ENCODE assay signal across 20 cellular contexts in genomic region chr12:115464008-115464672, GRCh38.
DNase-seq lines count a peak whose midpoint lies in the region; ATAC-seq and TF ChIP-seq lines count a peak whose summit lies in the region.
"Had no signal": no experiment of that assay in that cellular context is flagged by ENCODE, and none has a peak within 500 bp of the region (broad histone marks: within the 10 kb centered on the region; RNA-seq: fewer than 3 reads in every experiment).

No MANE protein-coding gene starts in this region.

- no peaks in the 10 kb centered on the region for H3K4me1 ChIP-seq in mucosa of descending colon (ENCODE audit: low read depth)
- H3K4me1 ChIP-seq: Peyer's patch had no signal

- peaks cover 3% of the 10 kb centered on the region for H3K27me3 Mint-ChIP-seq in type B pancreatic cell

- H3K9me3 ChIP-seq in mucosa of descending colon = no peaks in the 10 kb centered on the region
- H3K9me3 ChIP-seq: Peyer's patch had no signal

- no peaks in the 10 kb centered on the region for H3K4me1 Mint-ChIP-seq in type B pancreatic cell (ENCODE audit: unreplicated experiment)
- H3K4me1 Mint-ChIP-seq: CD4-positive, alpha-beta memory T cell had no signal

- TF ChIP-seq CTCF in mucosa of descending colon (IDR thresholded peaks at IDR 0.05) (no peak), type B pancreatic cell (conservative IDR thresholded peaks at IDR 0.05) (no peak)

- H3K4me3 Mint-ChIP-seq in type B pancreatic cell = no peak overlapping the region
- H3K4me3 Mint-ChIP-seq: CD4-positive, alpha-beta memory T cell had no signal

- no peaks in the 10 kb centered on the region for H3K36me3 ChIP-seq in mucosa of descending colon (ENCODE audit: low read depth)
- H3K36me3 ChIP-seq: Peyer's patch had no signal

- DNase-seq in cardiac septum (ENCODE audit: low spot score) (peak; percentile 22), left cardiac atrium (no peak), mucosa of descending colon (peak in 1 of 3 donors; percentile 34), NCI-H1417 treated with DMSO at 0.1 percent for 48 hours (lab: John Stamatoyannopoulos, UW) (no peak), type B pancreatic cell (ENCODE audit: extremely low spot score, unreplicated experiment) (no peak)
- DNase-seq: 8988T; CD4-positive, alpha-beta memory T cell; EL; HCEC 1CT; IMR-90; MM.1S; NCI-H1092; NCI-H2081; NCI-H2171 treated with DMSO at 0.1 percent for 48 hours; NCI-H446 treated with DMSO at 0.1 percent for 48 hours; Peyer's patch; Right ventricle myocardium superior had no signal

- no peak overlapping the region for H3K27ac Mint-ChIP-seq in type B pancreatic cell
- H3K27ac Mint-ChIP-seq: CD4-positive, alpha-beta memory T cell had no signal

- H3K9me3 Mint-ChIP-seq in type B pancreatic cell = no peaks in the 10 kb centered on the region

- ATAC-seq in left cardiac atrium (no peak), esophagus mucosa (peak; percentile 57), mucosa of descending colon (peak; percentile 82), HG03196 (IDR thresholded peaks at IDR 0.05; ENCODE audit: unreplicated experiment) (no peak), GM21360 (IDR thresholded peaks at IDR 0.05; ENCODE audit: unreplicated experiment) (no peak)

- intact Hi-C loops in cardiac septum (cut with DNase I) (no loop called here), left cardiac atrium (cut with DNase I) (no loop called here), mucosa of descending colon (cut with DNase I, micrococcal nuclease) (no loop called here)

- H3K36me3 Mint-ChIP-seq in type B pancreatic cell = no peaks in the 10 kb centered on the region
- H3K36me3 Mint-ChIP-seq: CD4-positive, alpha-beta memory T cell had no signal

- no peak overlapping the region for H3K4me3 ChIP-seq in mucosa of descending colon
- H3K4me3 ChIP-seq: Peyer's patch had no signal

Comparison
In these comparisons a context has a peak if more than half of its experiments do, and no peak if none do; other contexts are left out.
1. ATAC-seq: peak in esophagus mucosa (single experiment) and mucosa of descending colon (single experiment); none in left cardiac atrium (0 of 2), HG03196 (single experiment) and GM21360 (single experiment).